14 cellular contexts compared by ENCODE assay signal in genomic region chr17:28468781-28469180, GRCh38.
DNase-seq lines count a peak whose midpoint lies in the region; ATAC-seq and TF ChIP-seq lines count a peak whose summit lies in the region.
"Had no signal": no experiment of that assay in that cellular context is flagged by ENCODE, and none has a peak within 500 bp of the region (broad histone marks: within the 10 kb centered on the region; RNA-seq: fewer than 3 reads in every experiment).

No MANE protein-coding gene starts in this region.

- no peak overlapping the region for H3K4me3 Mint-ChIP-seq in activated naive CD4-positive, alpha-beta T cell treated with anti-CD3 and anti-CD28 coated beads, Interleukin-2, amount 50 U/mL, for 24 hours
- H3K4me3 Mint-ChIP-seq: naive thymus-derived CD8-positive, alpha-beta T cell had no signal

- peak overlapping the region; percentile 25 for H3K27ac Mint-ChIP-seq in activated naive CD4-positive, alpha-beta T cell treated with anti-CD3 and anti-CD28 coated beads, Interleukin-2, amount 50 U/mL, for 24 hours

- no peaks in the 10 kb centered on the region for H3K9me3 Mint-ChIP-seq in activated naive CD4-positive, alpha-beta T cell treated with anti-CD3 and anti-CD28 coated beads, Interleukin-2, amount 50 U/mL, for 24 hours
- H3K9me3 Mint-ChIP-seq: naive thymus-derived CD8-positive, alpha-beta T cell had no signal

- H3K4me1 Mint-ChIP-seq in activated naive CD4-positive, alpha-beta T cell treated with anti-CD3 and anti-CD28 coated beads, Interleukin-2, amount 50 U/mL, for 24 hours: peaks cover 7% of the 10 kb centered on the region
- H3K4me1 Mint-ChIP-seq: naive thymus-derived CD8-positive, alpha-beta T cell had no signal

- H3K27me3 Mint-ChIP-seq in activated naive CD4-positive, alpha-beta T cell treated with anti-CD3 and anti-CD28 coated beads, Interleukin-2, amount 50 U/mL, for 24 hours: peaks cover 3% of the 10 kb centered on the region

- H3K36me3 Mint-ChIP-seq in activated naive CD4-positive, alpha-beta T cell treated with anti-CD3 and anti-CD28 coated beads, Interleukin-2, amount 50 U/mL, for 24 hours: no peaks in the 10 kb centered on the region
- H3K36me3 Mint-ChIP-seq: naive thymus-derived CD8-positive, alpha-beta T cell had no signal

- peak; percentile 59 for ATAC-seq in HG03460 (IDR thresholded peaks at IDR 0.05; ENCODE audit: unreplicated experiment)
- peak; percentile 72 for ATAC-seq in stimulated activated naive CD8-positive, alpha-beta T cell treated with anti-CD3 and anti-CD28 coated beads, Interleukin-15, Interleukin-2, amounts not matched to agents 100 U/mL and 50 U/mL, for 24 hours
- ATAC-seq: heart right ventricle; left cardiac atrium; naive thymus-derived CD8-positive, alpha-beta T cell had no signal

- DNase-seq in activated naive CD4-positive, alpha-beta T cell treated with Interleukin-2 at 50 U/mL for 16 hours: no peak
- DNase-seq in GM20000 (ENCODE audit: low spot score): peak; percentile 60
- DNase-seq in stimulated activated naive CD8-positive, alpha-beta T cell treated with anti-CD3 and anti-CD28 coated beads, Interleukin-15, Interleukin-2, amounts not matched to agents 100 U/mL and 50 U/mL, for 24 hours: no peak
- no peak for DNase-seq in activated effector memory CD4-positive, alpha-beta T cell treated with Interleukin-2 at 50 U/mL for 16 hours
- no peak for DNase-seq in NCI-H187 (lab: John Stamatoyannopoulos, UW)
- DNase-seq in stimulated activated CD4-positive, alpha-beta T cell treated with anti-CD3 and anti-CD28 coated beads, Interleukin-12 subunit alpha, Interleukin-12 subunit beta, amount 100 ng/mL, for 4 hours: no peak
- DNase-seq: heart right ventricle; left cardiac atrium; naive thymus-derived CD8-positive, alpha-beta T cell; NCI-H1105; stimulated activated CD4-positive, alpha-beta T cell treated with anti-CD3 and anti-CD28 coated beads, Interleukin-4, amount 100 ng/mL, for 4 hours; stimulated activated naive CD4-positive, alpha-beta T cell treated with Interleukin-2 at 50 U/mL for 16 hours had no signal

- TF ChIP-seq CTCF in GM20000 (IDR thresholded peaks at IDR 0.05; ENCODE audit: extremely low read depth, missing control alignments): no peak
